Comparison of ENCODE assay signal across 1 cellular context in the genomic region with DNA sequence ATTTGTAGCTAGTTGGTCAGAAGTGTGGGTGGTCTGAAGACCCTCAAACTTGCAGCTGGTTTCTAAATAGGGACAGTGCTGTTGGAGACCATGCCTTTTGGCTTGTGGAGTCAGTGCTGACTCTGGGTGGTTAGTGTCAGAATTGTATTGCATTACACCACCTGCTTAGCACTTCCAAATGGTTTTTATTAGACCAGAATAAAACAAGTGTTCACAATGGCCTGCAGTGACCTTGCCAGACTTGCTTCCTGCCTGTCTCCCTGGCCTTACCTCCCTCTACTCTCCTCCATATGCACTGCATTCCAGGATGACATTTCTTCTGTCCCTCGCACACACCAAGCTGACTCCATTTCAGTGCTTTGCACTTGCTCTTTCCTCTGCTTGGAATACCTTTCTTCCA.
TF ChIP-seq lines count a peak whose summit lies in the region.

No MANE protein-coding gene starts in this region.

TF ChIP-seq in IMR-90, 13 proteins besides CTCF, POLR2A, EP300 and RAD21 (continued from another document):
- TF ChIP-seq USF2 (IDR thresholded peaks at IDR 0.05; ENCODE audit: low read depth, low read length) (no peak), CEBPB (IDR thresholded peaks at IDR 0.05; ENCODE audit: low read depth, low read length) (no peak), FOS (IDR thresholded peaks at IDR 0.05; ENCODE audit: low read depth, low read length) (no peak), CHD1 (IDR thresholded peaks at IDR 0.05; ENCODE audit: low read depth, low read length) (no peak), RFX5 (IDR thresholded peaks at IDR 0.05; ENCODE audit: low read depth, low read length) (no peak), MXI1 (IDR thresholded peaks at IDR 0.05; ENCODE audit: borderline replicate concordance, low read depth, low read length) (no peak), RCOR1 (IDR thresholded peaks at IDR 0.05; ENCODE audit: insufficient replicate concordance, low read length) (no peak), MAFK (IDR thresholded peaks at IDR 0.05; ENCODE audit: low read depth, low read length) (no peak), SMC3 (IDR thresholded peaks at IDR 0.05; ENCODE audit: low read depth, low read length) (no peak), MAZ (IDR thresholded peaks at IDR 0.05; ENCODE audit: borderline replicate concordance, low read depth, low read length) (no peak), BHLHE40 (IDR thresholded peaks at IDR 0.05; ENCODE audit: low read depth, low read length) (no peak), NFE2L2 (IDR thresholded peaks at IDR 0.05; ENCODE audit: low read depth, low read length) (no peak)
TF ChIP-seq in IMR-90: peak in this region for 0.
